In genomic region chr16:89507834-89508590, GRCh38 we compare ENCODE assay signal across 8 cellular contexts. TPM values are rescaled to one million over a fixed set of nuclear protein-coding genes. Genes with fewer than 3 reads are reported as not detected.
DNase-seq lines count a peak whose midpoint lies in the region; ATAC-seq and TF ChIP-seq lines count a peak whose summit lies in the region.

TSS of gene SPG7 (plus strand) at chr16:89508403. CDS start at chr16:89508418, 15 bp downstream.

- H3K27me3 ChIP-seq in A673 (replicated peaks; ENCODE audit: insufficient read depth, low read depth, low read length, poor library complexity): no peaks in the 10 kb centered on the region
- H3K27me3 ChIP-seq in WERI-Rb-1 (ENCODE audit: insufficient read depth, low read depth, severe bottlenecking): no peaks in the 10 kb centered on the region
- H3K27me3 ChIP-seq in breast epithelium: no peaks in the 10 kb centered on the region
- no peaks in the 10 kb centered on the region for H3K27me3 ChIP-seq in smooth muscle cell (ENCODE audit: low read depth)

- DNase-seq in A673 (ENCODE audit: low spot score): peak; percentile 91
- DNase-seq in NCI-H2227 (lab: John Stamatoyannopoulos, UW; ENCODE audit: unreplicated experiment): peak; percentile 88
- DNase-seq in WERI-Rb-1: peak; percentile 68
- peak; percentile 76 to 78 for DNase-seq in breast epithelium (ENCODE audit: low spot score in 2 of 2)
- peak; percentile 98 for DNase-seq in iPS-NIHi7 (ENCODE audit: extremely low spot score)
- peak; percentile 91 for DNase-seq in smooth muscle cell (lab: John Stamatoyannopoulos, UW; ENCODE audit: unreplicated experiment)

- no TSS peak for BruUV-seq in A673 (replicated peaks; lab: Mats Ljungman, UMichigan)

- H2AFZ ChIP-seq in smooth muscle cell (ENCODE audit: low read depth): peak within 1 kb of the TSS; percentile 82

- TF ChIP-seq CTCF in A673 (conservative IDR thresholded peaks at IDR 0.05; ENCODE audit: low read depth, low read length): 0 out of 2 replicates have a peak, but pooled peaks have one; percentile 9
- no peak for TF ChIP-seq CTCF in WERI-Rb-1 (IDR thresholded peaks at IDR 0.05; ENCODE audit: low read depth, low read length)
- TF ChIP-seq CTCF in breast epithelium (IDR thresholded peaks at IDR 0.05): no peak
- TF ChIP-seq CTCF in smooth muscle cell (IDR thresholded peaks at IDR 0.05; ENCODE audit: borderline replicate concordance, insufficient read depth, poor library complexity, severe bottlenecking): no peak

- H3K4me3 ChIP-seq in A673 (ENCODE audit: low read depth, low read length, poor library complexity, severe bottlenecking) (peak within 1 kb of the TSS; percentile 96), WERI-Rb-1 (ENCODE audit: low read depth, low read length) (peak within 1 kb of the TSS; percentile 71), breast epithelium (peak within 1 kb of the TSS; percentile 79 to 94 (median 80)), smooth muscle cell (peak within 1 kb of the TSS; percentile 96)

- WGBS in smooth muscle cell (ENCODE audit: low lambda C conversion rate): 2% methylated on average over 77 of the region's 90 CpGs

- peaks cover 25% of the 10 kb centered on the region for H3K36me3 ChIP-seq in A673 (ENCODE audit: insufficient read depth, low read length, poor library complexity, severe bottlenecking)
- H3K36me3 ChIP-seq in WERI-Rb-1: peaks cover 11% of the 10 kb centered on the region
- no peaks in the 10 kb centered on the region for H3K36me3 ChIP-seq in breast epithelium
- no peaks in the 10 kb centered on the region for H3K36me3 ChIP-seq in smooth muscle cell (ENCODE audit: low read depth)

- peak within 1 kb of the TSS; percentile 96 for H3K9ac ChIP-seq in smooth muscle cell (ENCODE audit: low read depth)

- H3K4me1 ChIP-seq in A673 (ENCODE audit: insufficient read depth, low read length, poor library complexity, severe bottlenecking) (peaks cover 21% of the 10 kb centered on the region), breast epithelium (peaks cover 9 to 17% of the 10 kb centered on the region in 2 donors), smooth muscle cell (ENCODE audit: low read depth) (peaks cover 12% of the 10 kb centered on the region)

- H3K9me3 ChIP-seq in A673 (ENCODE audit: low read depth, low read length, poor library complexity, severe bottlenecking) (no peaks in the 10 kb centered on the region), WERI-Rb-1 (ENCODE audit: severe bottlenecking) (no peaks in the 10 kb centered on the region), breast epithelium (no peaks in the 10 kb centered on the region), smooth muscle cell (replicated peaks; ENCODE audit: low read depth) (no peaks in the 10 kb centered on the region)

- CTCF ChIA-PET in A673 (lab: Charles Lee): interaction anchor here (0.9 kb wide), 1 partner anchor 158 kb away, joined by 3 read pairs; no protein-coding TSS in a partner anchor

- ATAC-seq in HG03060 (IDR thresholded peaks at IDR 0.05; ENCODE audit: low read depth, unreplicated experiment): peak; percentile 35

- peaks cover 3% of the 10 kb centered on the region for H3F3A ChIP-seq in smooth muscle cell (ENCODE audit: low read depth)

- intact Hi-C loops in A673 (cut with micrococcal nuclease; ENCODE audit: unreplicated experiment): loop anchor here (5.0 to 10.0 kb wide), 2 partner anchors 176 to 263 kb away; no protein-coding TSS in a partner anchor
- intact Hi-C loops in breast epithelium (cut with DNase I; ENCODE audit: low total_unique reads): loop anchor here (10.0 kb wide), 1 partner anchor 47 kb away; no protein-coding TSS in a partner anchor

- POLR2A ChIA-PET in A673 (lab: Charles Lee; ENCODE audit: low non-redundant PET): no interaction called here

- H3K4me2 ChIP-seq in smooth muscle cell: peak within 1 kb of the TSS; percentile 95

- peak within 1 kb of the TSS; percentile 94 for H3K27ac ChIP-seq in A673 (ENCODE audit: low read depth, low read length, poor library complexity, severe bottlenecking)
- H3K27ac ChIP-seq in WERI-Rb-1: peak within 1 kb of the TSS; percentile 90
- H3K27ac ChIP-seq in breast epithelium: peak within 1 kb of the TSS; percentile 87 to 93
- peak within 1 kb of the TSS; percentile 94 for H3K27ac ChIP-seq in smooth muscle cell (ENCODE audit: low read depth)

- peak; percentile 91 for TF ChIP-seq POLR2A in GM18526 (IDR thresholded peaks at IDR 0.05; ENCODE audit: extremely low read depth, insufficient read length)
- TF ChIP-seq POLR2A in breast epithelium (IDR thresholded peaks at IDR 0.05): no peak

- H3K79me2 ChIP-seq in smooth muscle cell (ENCODE audit: low read depth): peaks cover 39% of the 10 kb centered on the region

- H4K20me1 ChIP-seq in smooth muscle cell (ENCODE audit: low read depth): peaks cover 14% of the 10 kb centered on the region

RNA-seq across cellular contexts. Expression of gene SPG7, which starts in this region (rescaled TPM):
- total RNA-seq in A673 (2021): 100 and 113 TPM in 2 replicates
- 100 to 1,000 TPM; 104 to 126 (median 118) TPM for total RNA-seq in breast epithelium
- total RNA-seq in smooth muscle cell: 49.3 and 94.6 TPM in 2 replicates
- 61.4 and 75.4 TPM in 2 replicates for polyA plus RNA-seq in smooth muscle cell

Comparison
In these comparisons a context has a peak if more than half of its experiments do, and no peak if none do; other contexts are left out.
1. Peak in every context shown above with its lines: DNase-seq, ATAC-seq, H3K4me3 ChIP-seq and H3K27ac ChIP-seq.